ENCODE assay signal across 8 cellular contexts in genomic region chr11:96306933-96307747, GRCh38. TPM values are rescaled to one million over a fixed set of nuclear protein-coding genes. Genes with fewer than 3 reads are reported as not detected.
A peak's percentile ranks its signal among the peaks of the same experiment; 100 is the strongest.
DNase-seq lines count a peak whose midpoint lies in the region; ATAC-seq, FAIRE-seq and TF ChIP-seq lines count a peak whose summit lies in the region.

No MANE protein-coding gene starts in this region.

- H3K4me1 ChIP-seq in A549 = peaks cover 74% of the 10 kb centered on the region
- peaks cover 55 to 89% of the 10 kb centered on the region in 2 experiments for H3K4me1 ChIP-seq in HCT116 (ENCODE audit: control insufficient read depth in 1 of 2, insufficient read depth in 2 of 2, low read length in 2 of 2)
- H3K4me1 ChIP-seq in lower lobe of right lung = peaks cover 78% of the 10 kb centered on the region

- H3K9me2 ChIP-seq in HCT116 (ENCODE audit: insufficient read depth) = no peaks in the 10 kb centered on the region

- POLR2A ChIA-PET in A549 (lab: Yijun Ruan, JAX) (interaction anchor here (0.5 to 2.2 kb wide), 8 partner anchors 27 to 517 kb away, joined by 3 to 13 read pairs (median 6); partner anchors contain the start of genes FAM76B and MAML2), HCT116 (lab: Charles Lee) (interaction anchor here (0.6 to 1.3 kb wide), 6 partner anchors 12 to 383 kb away, joined by 3 read pairs; partner anchors contain the start of genes CCDC82, JRKL, MAML2 and MTMR2), RWPE1 (lab: Yijun Ruan, JAX; ENCODE audit: low non-redundant PET) (no interaction called here)

- no peak for FAIRE-seq in A549 (lab: Jason Lieb, UNC)

- no peaks in the 10 kb centered on the region for H4K20me1 ChIP-seq in HCT116 (ENCODE audit: insufficient read depth)

- H3K9me3 ChIP-seq in A549 = no peaks in the 10 kb centered on the region
- no peaks in the 10 kb centered on the region for H3K9me3 ChIP-seq in HCT116 (ENCODE audit: control insufficient read depth in 1 of 2, insufficient read depth in 1 of 2, low read depth in 1 of 2, low read length in 2 of 2)
- H3K9me3 ChIP-seq in lower lobe of right lung = no peaks in the 10 kb centered on the region

- DNase-seq in A549 (ENCODE audit: low read depth in 1 of 2, low spot score in 1 of 2) = peak; percentile 67 to 94
- peak; percentile 95 for DNase-seq in HCT116 (ENCODE audit: low read depth, low spot score)
- peak; percentile 84 for DNase-seq in RWPE1 (ENCODE audit: low spot score)
- peak; percentile 51 for DNase-seq in ecto neural progenitor cell (ENCODE audit: low spot score)
- peak; percentile 57 for DNase-seq in lower lobe of right lung
- peak in 27 of 49 donors; percentile 10 to 78 (median 28) for DNase-seq in substantia nigra (lab: John Stamatoyannopoulos, UW)
- DNase-seq in NCI-H524 (lab: John Stamatoyannopoulos, UW) = no peak
- DNase-seq in RPMI8226 = no peak

- H3K79me2 ChIP-seq in HCT116 (ENCODE audit: insufficient read depth, low read length) = no peaks in the 10 kb centered on the region

- H3K4me2 ChIP-seq in A549 (peak overlapping the region; percentile 82), HCT116 (ENCODE audit: low read length) (peak overlapping the region; percentile 77)

- intact Hi-C loops in HCT116 (cut with micrococcal nuclease) = no loop called here
- intact Hi-C loops in lower lobe of right lung (cut with DNase I) = no loop called here

- peak; percentile 92 to 96 for ATAC-seq in A549
- peak; percentile 74 for ATAC-seq in HCT116
- ATAC-seq in lower lobe of right lung = peak; percentile 95 to 96

- H3K4me3 ChIP-seq in A549 (peak overlapping the region; percentile 31), HCT116 (replicated peaks in 1 of 2; ENCODE audit: low read depth in 1 of 2, low read length in 2 of 2) (peak overlapping the region; percentile 24 to 46), lower lobe of right lung (peak overlapping the region; percentile 20)

- 4% methylated on average over 8 of the region's 10 CpGs for WGBS in A549 (ENCODE audit: missing lambda C conversion rate)

- no peaks in the 10 kb centered on the region for H3K36me3 ChIP-seq in HCT116 (ENCODE audit: control insufficient read depth in 1 of 2, insufficient read depth in 2 of 2, low read length in 2 of 2)
- no peaks in the 10 kb centered on the region for H3K36me3 ChIP-seq in lower lobe of right lung

- TF ChIP-seq CTCF in A549 (IDR thresholded peaks at IDR 0.05) (no peak), HCT116 (IDR thresholded peaks at IDR 0.05 in 2 of 3, conservative IDR thresholded peaks at IDR 0.05 in 1 of 3; ENCODE audit: borderline replicate concordance in 1 of 3, insufficient read depth in 1 of 3, low read depth in 2 of 3, low read length in 2 of 3) (no peak), RWPE1 (conservative IDR thresholded peaks at IDR 0.05; ENCODE audit: low read depth) (no peak), lower lobe of right lung (IDR thresholded peaks at IDR 0.05) (no peak)

- no peak for TF ChIP-seq RAD21 in A549 (conservative IDR thresholded peaks at IDR 0.05 in 1 of 2, IDR thresholded peaks at IDR 0.05 in 1 of 2)
- peak; percentile 6; the same call in 1 of the 2 replicates for TF ChIP-seq RAD21 in HCT116 (IDR thresholded peaks at IDR 0.05; ENCODE audit: low read depth)

- CTCF ChIA-PET in A549 (lab: Yijun Ruan, JAX) (interaction anchor here (1.3 to 4.5 kb wide), 2 partner anchors 36 to 64 kb away, joined by 4 to 25 read pairs; partner anchors contain the start of gene MAML2), HCT116 (lab: Charles Lee) (interaction anchor here (2.3 kb wide), 1 partner anchor 36 kb away, joined by 18 read pairs; the partner anchor contains the start of gene MAML2), RWPE1 (lab: Yijun Ruan, JAX) (interaction anchor here (0.6 to 1.2 kb wide), 4 partner anchors 36 to 1122 kb away, joined by 3 to 5 read pairs (median 4); partner anchors contain the start of gene MAML2)

- BruUV-seq in HCT116 (replicated peaks; lab: Mats Ljungman, UMichigan) = no TSS peak

- no peaks in the 10 kb centered on the region for H3K27me3 ChIP-seq in HCT116 (ENCODE audit: insufficient read depth, low read length)
- H3K27me3 ChIP-seq in lower lobe of right lung (ENCODE audit: low read depth) = no peaks in the 10 kb centered on the region

- RAD21 ChIA-PET in HCT116 (lab: Charles Lee; ENCODE audit: low non-redundant PET in 1 of 2, low total read pairs in 2 of 2, uncharacterized antibody in 2 of 2, unreplicated experiment in 2 of 2) = interaction anchor here in 1 of 2 experiments (2.1 kb wide), 1 partner anchor 36 kb away, joined by 7 read pairs; the partner anchor contains the start of gene MAML2

- H2AFZ ChIP-seq in HCT116 (ENCODE audit: low read depth, low read length, poor library complexity, severe bottlenecking) = peak overlapping the region; percentile 23

- TF ChIP-seq POLR2A in A549 (IDR thresholded peaks at IDR 0.05; ENCODE audit: low read length) (no peak), HCT116 (IDR thresholded peaks at IDR 0.05; ENCODE audit: borderline replicate concordance, extremely low read depth, insufficient read depth, insufficient read length) (no peak)

- peak overlapping the region; percentile 66 for H3K9ac ChIP-seq in HCT116 (ENCODE audit: low read length)

- TF ChIP-seq EP300 in A549 (IDR thresholded peaks at IDR 0.05) = no peak

- H3K27ac ChIP-seq in A549 (peak overlapping the region; percentile 81 to 92), HCT116 (ENCODE audit: low read depth, low read length) (peak overlapping the region; percentile 90), RWPE1 (peak overlapping the region; percentile 92), lower lobe of right lung (peak overlapping the region; percentile 87), substantia nigra (ENCODE audit: low read depth, low read length, poor library complexity, severe bottlenecking) (peak overlapping the region; percentile 52)

TF ChIP-seq in A549, 52 proteins besides CTCF, POLR2A, EP300 and RAD21:
- no peak for TF ChIP-seq HDAC2 (IDR thresholded peaks at IDR 0.05)
- TF ChIP-seq, protein P1, sequence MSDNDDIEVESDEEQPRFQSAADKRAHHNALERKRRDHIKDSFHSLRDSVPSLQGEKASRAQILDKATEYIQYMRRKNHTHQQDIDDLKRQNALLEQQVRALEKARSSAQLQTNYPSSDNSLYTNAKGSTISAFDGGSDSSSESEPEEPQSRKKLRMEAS (IDR thresholded peaks at IDR 0.05) = peak; percentile 34; the same call in 1 of the 2 replicates
- TF ChIP-seq, protein P2, sequence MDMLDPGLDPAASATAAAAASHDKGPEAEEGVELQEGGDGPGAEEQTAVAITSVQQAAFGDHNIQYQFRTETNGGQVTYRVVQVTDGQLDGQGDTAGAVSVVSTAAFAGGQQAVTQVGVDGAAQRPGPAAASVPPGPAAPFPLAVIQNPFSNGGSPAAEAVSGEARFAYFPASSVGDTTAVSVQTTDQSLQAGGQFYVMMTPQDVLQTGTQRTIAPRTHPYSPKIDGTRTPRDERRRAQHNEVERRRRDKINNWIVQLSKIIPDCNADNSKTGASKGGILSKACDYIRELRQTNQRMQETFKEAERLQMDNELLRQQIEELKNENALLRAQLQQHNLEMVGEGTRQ (IDR thresholded peaks at IDR 0.05) = no peak
- no peak for TF ChIP-seq NFE2L2 (conservative IDR thresholded peaks at IDR 0.05; ENCODE audit: low read length)
- no peak for TF ChIP-seq FOSL2 (IDR thresholded peaks at IDR 0.05)
- TF ChIP-seq FOSL2 (CRISPR knock-in tag; IDR thresholded peaks at IDR 0.05) = no peak
- TF ChIP-seq FOSB (CRISPR knock-in tag; IDR thresholded peaks at IDR 0.05) = no peak
- no peak for TF ChIP-seq ZNF302 (CRISPR knock-in tag; IDR thresholded peaks at IDR 0.05)
- no peak for TF ChIP-seq FOXS1 (CRISPR knock-in tag; IDR thresholded peaks at IDR 0.05)
- TF ChIP-seq CBX8 (IDR thresholded peaks at IDR 0.05) = no peak
- peak; percentile 95 for TF ChIP-seq RFX5 (IDR thresholded peaks at IDR 0.05)
- TF ChIP-seq RARB (CRISPR knock-in tag; IDR thresholded peaks at IDR 0.05) = no peak
- peak; percentile 66 for TF ChIP-seq MAFK (IDR thresholded peaks at IDR 0.05; ENCODE audit: partially characterized antibody)
- TF ChIP-seq MAZ (IDR thresholded peaks at IDR 0.05; ENCODE audit: borderline replicate concordance, low read depth, low read length) = no peak

TF ChIP-seq in HCT116, 20 proteins besides CTCF, POLR2A, EP300 and RAD21:
- TF ChIP-seq FOSL1 (IDR thresholded peaks at IDR 0.05; ENCODE audit: low read depth) = 0 out of 2 replicates have a peak, but pooled peaks have one; percentile 18
- peak; percentile 49 for TF ChIP-seq SP1 (IDR thresholded peaks at IDR 0.05; ENCODE audit: low read depth)
- TF ChIP-seq, protein P1 (IDR thresholded peaks at IDR 0.05) = 0 out of 2 replicates have a peak, but pooled peaks have one; percentile 17
- TF ChIP-seq CBX3 (IDR thresholded peaks at IDR 0.05; ENCODE audit: low read depth) = peak; percentile 29; the same call in 1 of the 2 replicates
- no peak for TF ChIP-seq ZNF274 (IDR thresholded peaks at IDR 0.05; ENCODE audit: low read depth, low read length)
- TF ChIP-seq CEBPB (IDR thresholded peaks at IDR 0.05; ENCODE audit: low read depth) = no peak; the same call in none of the 2 replicates
- TF ChIP-seq JUND (IDR thresholded peaks at IDR 0.05) = peak; percentile 60
- TF ChIP-seq POLR2AphosphoS5 (IDR thresholded peaks at IDR 0.05; ENCODE audit: low read depth, low read length) = peak; percentile 62

RNA-seq across cellular contexts. Expression of gene MAML2, which starts 35.9 kb away (rescaled TPM):
- polyA plus RNA-seq in A549 (2011; rRNA removed) = 2.5 and 3.2 TPM in 2 replicates
- polyA plus RNA-seq in A549 (2012; cell fraction: cytosol; rRNA removed) = 1.3 and 1.9 TPM in 2 replicates
- 0.99 and 1.9 TPM in 2 replicates for polyA plus RNA-seq in A549 (2012; cell fraction: nucleus; rRNA removed)
- 1.3 to 1.7 TPM (median 1.5 TPM) in 3 replicates for polyA plus RNA-seq in A549 (2017; fragmentation: RNase III; extraction: RNeasy Plus Mini Kit Qiagen cat#74134 plus additional on column Dnase treatment)
- 5.5 and 6.0 TPM in 2 replicates for polyA minus RNA-seq in A549 (2011; rRNA and poly(A)+ RNA removed)
- total RNA-seq in HCT116 (2021; ENCODE audit: unreplicated experiment) = 2.6 TPM
- 1.5 and 2.1 TPM in 2 replicates for polyA plus RNA-seq in HCT116 (2012)
- 31.5 TPM for total RNA-seq in lower lobe of right lung

Comparison
In these comparisons a context has a peak if more than half of its experiments do, and no peak if none do; other contexts are left out.
1. DNase-seq: peak in A549 (2 of 2), HCT116 (single experiment), RWPE1 (single experiment), ecto neural progenitor cell (single experiment), lower lobe of right lung (single experiment) and substantia nigra (27 of 49); none in NCI-H524 (0 of 2) and RPMI8226 (single experiment).
2. Peak in every context shown above with its lines, with median percentiles within 50 percentile points of each other: ATAC-seq, H3K27ac ChIP-seq and H3K4me3 ChIP-seq.